8 cellular contexts compared by ENCODE assay signal in genomic region chr10:26437637-26438461, GRCh38. TPM values are rescaled to one million over a fixed set of nuclear protein-coding genes. Genes with fewer than 3 reads are reported as not detected.
DNase-seq lines count a peak whose midpoint lies in the region; ATAC-seq and TF ChIP-seq lines count a peak whose summit lies in the region.

A gene with protein sequence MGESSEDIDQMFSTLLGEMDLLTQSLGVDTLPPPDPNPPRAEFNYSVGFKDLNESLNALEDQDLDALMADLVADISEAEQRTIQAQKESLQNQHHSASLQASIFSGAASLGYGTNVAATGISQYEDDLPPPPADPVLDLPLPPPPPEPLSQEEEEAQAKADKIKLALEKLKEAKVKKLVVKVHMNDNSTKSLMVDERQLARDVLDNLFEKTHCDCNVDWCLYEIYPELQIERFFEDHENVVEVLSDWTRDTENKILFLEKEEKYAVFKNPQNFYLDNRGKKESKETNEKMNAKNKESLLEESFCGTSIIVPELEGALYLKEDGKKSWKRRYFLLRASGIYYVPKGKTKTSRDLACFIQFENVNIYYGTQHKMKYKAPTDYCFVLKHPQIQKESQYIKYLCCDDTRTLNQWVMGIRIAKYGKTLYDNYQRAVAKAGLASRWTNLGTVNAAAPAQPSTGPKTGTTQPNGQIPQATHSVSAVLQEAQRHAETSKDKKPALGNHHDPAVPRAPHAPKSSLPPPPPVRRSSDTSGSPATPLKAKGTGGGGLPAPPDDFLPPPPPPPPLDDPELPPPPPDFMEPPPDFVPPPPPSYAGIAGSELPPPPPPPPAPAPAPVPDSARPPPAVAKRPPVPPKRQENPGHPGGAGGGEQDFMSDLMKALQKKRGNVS (plus strand): TSS chr10:26438341. CDS start chr10:26492327, 53,986 bp downstream.

- in situ Hi-C loops in G401 (cut with HindIII; ENCODE audit: low sequenced_read_pairs): no loop called here

- ATAC-seq in HG02571 (IDR thresholded peaks at IDR 0.05; ENCODE audit: unreplicated experiment) (peak; percentile 71), Right ventricle myocardium inferior (peak; percentile 96), SK-N-SH treated with all-trans-retinoic acid at 6 μM for 48 hours (no peak)

- DNase-seq in NOMO-1 treated with dmso at 0.1 percent for 144 hours (lab: John Stamatoyannopoulos, UW; ENCODE audit: unreplicated experiment) (peak; percentile 98), Right ventricle myocardium inferior (ENCODE audit: missing footprints) (peak; percentile 96), posterior vena cava (ENCODE audit: low spot score) (peak; percentile 96), G401 (ENCODE audit: low spot score) (no peak)
- DNase-seq in activated effector memory CD4-positive, alpha-beta T cell treated with Interleukin-2 at 50 U/mL for 16 hours: peak; percentile 49

- TF ChIP-seq CTCF in GM12875 (IDR thresholded peaks at IDR 0.05; ENCODE audit: borderline replicate concordance, insufficient read depth, low read depth, low read length): 0 out of 2 replicates have a peak, but pooled peaks have one; percentile 8

- intact Hi-C loops in Right ventricle myocardium inferior (cut with DNase I): no loop called here
- intact Hi-C loops in posterior vena cava (cut with DNase I): no loop called here

- peak within 1 kb of the TSS; percentile 97 for H3K4me3 ChIP-seq in GM12875 (ENCODE audit: low read depth, low read length)

TF ChIP-seq in SK-N-SH treated with all-trans-retinoic acid at 6 μM for 48 hours, 23 proteins besides CTCF, POLR2A, EP300 and RAD21:
- no peak for TF ChIP-seq OSR1 (CRISPR knock-in tag; IDR thresholded peaks at IDR 0.05)
- no peak for TF ChIP-seq ZC3H10 (CRISPR knock-in tag; IDR thresholded peaks at IDR 0.05)
- TF ChIP-seq GLIS3 (CRISPR knock-in tag; IDR thresholded peaks at IDR 0.05): no peak
- TF ChIP-seq, protein P1, sequence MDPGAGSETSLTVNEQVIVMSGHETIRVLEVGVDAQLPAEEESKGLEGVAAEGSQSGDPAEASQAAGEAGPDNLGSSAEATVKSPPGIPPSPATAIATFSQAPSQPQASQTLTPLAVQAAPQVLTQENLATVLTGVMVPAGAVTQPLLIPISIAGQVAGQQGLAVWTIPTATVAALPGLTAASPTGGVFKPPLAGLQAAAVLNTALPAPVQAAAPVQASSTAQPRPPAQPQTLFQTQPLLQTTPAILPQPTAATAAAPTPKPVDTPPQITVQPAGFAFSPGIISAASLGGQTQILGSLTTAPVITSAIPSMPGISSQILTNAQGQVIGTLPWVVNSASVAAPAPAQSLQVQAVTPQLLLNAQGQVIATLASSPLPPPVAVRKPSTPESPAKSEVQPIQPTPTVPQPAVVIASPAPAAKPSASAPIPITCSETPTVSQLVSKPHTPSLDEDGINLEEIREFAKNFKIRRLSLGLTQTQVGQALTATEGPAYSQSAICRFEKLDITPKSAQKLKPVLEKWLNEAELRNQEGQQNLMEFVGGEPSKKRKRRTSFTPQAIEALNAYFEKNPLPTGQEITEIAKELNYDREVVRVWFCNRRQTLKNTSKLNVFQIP (CRISPR knock-in tag; IDR thresholded peaks at IDR 0.05; ENCODE audit: borderline replicate concordance, low read depth): no peak
- TF ChIP-seq CSDC2 (CRISPR knock-in tag; IDR thresholded peaks at IDR 0.05): no peak
- no peak for TF ChIP-seq CSRNP3 (CRISPR knock-in tag; IDR thresholded peaks at IDR 0.05)
- TF ChIP-seq ARNTL (CRISPR knock-in tag; IDR thresholded peaks at IDR 0.05; ENCODE audit: borderline replicate concordance, low read depth): no peak
- TF ChIP-seq BACH2 (CRISPR knock-in tag; IDR thresholded peaks at IDR 0.05; ENCODE audit: borderline replicate concordance): no peak
- TF ChIP-seq RARB (CRISPR knock-in tag; IDR thresholded peaks at IDR 0.05): no peak
- TF ChIP-seq TSHZ2 (CRISPR knock-in tag; IDR thresholded peaks at IDR 0.05): no peak
- TF ChIP-seq ZFP3 (CRISPR knock-in tag; IDR thresholded peaks at IDR 0.05): no peak
- no peak for TF ChIP-seq ESRRG (CRISPR knock-in tag; IDR thresholded peaks at IDR 0.05)
- TF ChIP-seq TCF4 (CRISPR knock-in tag; IDR thresholded peaks at IDR 0.05; ENCODE audit: borderline replicate concordance): no peak
- no peak for TF ChIP-seq ISL1 (CRISPR knock-in tag; IDR thresholded peaks at IDR 0.05)
- TF ChIP-seq, protein P2, sequence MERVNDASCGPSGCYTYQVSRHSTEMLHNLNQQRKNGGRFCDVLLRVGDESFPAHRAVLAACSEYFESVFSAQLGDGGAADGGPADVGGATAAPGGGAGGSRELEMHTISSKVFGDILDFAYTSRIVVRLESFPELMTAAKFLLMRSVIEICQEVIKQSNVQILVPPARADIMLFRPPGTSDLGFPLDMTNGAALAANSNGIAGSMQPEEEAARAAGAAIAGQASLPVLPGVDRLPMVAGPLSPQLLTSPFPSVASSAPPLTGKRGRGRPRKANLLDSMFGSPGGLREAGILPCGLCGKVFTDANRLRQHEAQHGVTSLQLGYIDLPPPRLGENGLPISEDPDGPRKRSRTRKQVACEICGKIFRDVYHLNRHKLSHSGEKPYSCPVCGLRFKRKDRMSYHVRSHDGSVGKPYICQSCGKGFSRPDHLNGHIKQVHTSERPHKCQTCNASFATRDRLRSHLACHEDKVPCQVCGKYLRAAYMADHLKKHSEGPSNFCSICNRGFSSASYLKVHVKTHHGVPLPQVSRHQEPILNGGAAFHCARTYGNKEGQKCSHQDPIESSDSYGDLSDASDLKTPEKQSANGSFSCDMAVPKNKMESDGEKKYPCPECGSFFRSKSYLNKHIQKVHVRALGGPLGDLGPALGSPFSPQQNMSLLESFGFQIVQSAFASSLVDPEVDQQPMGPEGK (CRISPR knock-in tag; IDR thresholded peaks at IDR 0.05; ENCODE audit: borderline replicate concordance): no peak
- no peak for TF ChIP-seq ZNF70 (CRISPR knock-in tag; IDR thresholded peaks at IDR 0.05)
- TF ChIP-seq PPARA (CRISPR knock-in tag; IDR thresholded peaks at IDR 0.05; ENCODE audit: borderline replicate concordance): no peak
- TF ChIP-seq CREB5 (CRISPR knock-in tag; IDR thresholded peaks at IDR 0.05; ENCODE audit: low read depth): no peak
- TF ChIP-seq SNAI2 (CRISPR knock-in tag; IDR thresholded peaks at IDR 0.05): no peak
- no peak for TF ChIP-seq TOX (CRISPR knock-in tag; IDR thresholded peaks at IDR 0.05; ENCODE audit: borderline replicate concordance)

RNA-seq across cellular contexts. Expression of the gene that starts here (rescaled TPM):
- total RNA-seq in Right ventricle myocardium inferior (4.8 TPM), posterior vena cava (10 to 100 TPM in 1 of 2 donors, 1 to 10 TPM in 1; 8.4 to 20.5 TPM)
- not detected in 2 replicates for total RNA-seq in G401 (2014; rRNA removed; shearing (Covaris generic))
